In the genomic region with DNA sequence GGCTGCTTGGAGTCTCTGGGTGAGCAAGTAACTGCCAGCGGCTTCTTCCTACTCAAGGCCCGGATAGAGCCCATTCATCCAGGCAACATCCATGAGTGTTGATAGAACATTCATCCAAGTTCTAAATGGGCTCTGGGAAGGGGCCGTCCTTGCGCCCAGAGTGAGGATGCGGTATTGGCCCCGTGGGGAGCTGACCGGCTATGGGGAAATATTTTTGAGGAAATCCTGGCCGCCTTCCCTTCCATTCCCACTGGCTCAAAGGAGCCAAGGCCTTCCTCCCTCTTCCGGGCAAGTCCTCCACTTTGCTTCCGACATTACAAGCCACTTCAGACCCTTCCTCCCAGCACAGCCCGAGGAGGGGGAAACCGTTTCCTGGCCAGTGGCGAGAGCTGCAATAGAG, we compare ENCODE assay signal across 1 cellular context.
TF ChIP-seq lines count a peak whose summit lies in the region.

No MANE protein-coding gene starts in this region.

TF ChIP-seq in SK-N-SH, 30 proteins besides CTCF, POLR2A, EP300 and RAD21 (continued from another document):
- TF ChIP-seq, protein P1, sequence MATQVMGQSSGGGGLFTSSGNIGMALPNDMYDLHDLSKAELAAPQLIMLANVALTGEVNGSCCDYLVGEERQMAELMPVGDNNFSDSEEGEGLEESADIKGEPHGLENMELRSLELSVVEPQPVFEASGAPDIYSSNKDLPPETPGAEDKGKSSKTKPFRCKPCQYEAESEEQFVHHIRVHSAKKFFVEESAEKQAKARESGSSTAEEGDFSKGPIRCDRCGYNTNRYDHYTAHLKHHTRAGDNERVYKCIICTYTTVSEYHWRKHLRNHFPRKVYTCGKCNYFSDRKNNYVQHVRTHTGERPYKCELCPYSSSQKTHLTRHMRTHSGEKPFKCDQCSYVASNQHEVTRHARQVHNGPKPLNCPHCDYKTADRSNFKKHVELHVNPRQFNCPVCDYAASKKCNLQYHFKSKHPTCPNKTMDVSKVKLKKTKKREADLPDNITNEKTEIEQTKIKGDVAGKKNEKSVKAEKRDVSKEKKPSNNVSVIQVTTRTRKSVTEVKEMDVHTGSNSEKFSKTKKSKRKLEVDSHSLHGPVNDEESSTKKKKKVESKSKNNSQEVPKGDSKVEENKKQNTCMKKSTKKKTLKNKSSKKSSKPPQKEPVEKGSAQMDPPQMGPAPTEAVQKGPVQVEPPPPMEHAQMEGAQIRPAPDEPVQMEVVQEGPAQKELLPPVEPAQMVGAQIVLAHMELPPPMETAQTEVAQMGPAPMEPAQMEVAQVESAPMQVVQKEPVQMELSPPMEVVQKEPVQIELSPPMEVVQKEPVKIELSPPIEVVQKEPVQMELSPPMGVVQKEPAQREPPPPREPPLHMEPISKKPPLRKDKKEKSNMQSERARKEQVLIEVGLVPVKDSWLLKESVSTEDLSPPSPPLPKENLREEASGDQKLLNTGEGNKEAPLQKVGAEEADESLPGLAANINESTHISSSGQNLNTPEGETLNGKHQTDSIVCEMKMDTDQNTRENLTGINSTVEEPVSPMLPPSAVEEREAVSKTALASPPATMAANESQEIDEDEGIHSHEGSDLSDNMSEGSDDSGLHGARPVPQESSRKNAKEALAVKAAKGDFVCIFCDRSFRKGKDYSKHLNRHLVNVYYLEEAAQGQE (IDR thresholded peaks at IDR 0.05; ENCODE audit: low read depth, low read length): no peak
- TF ChIP-seq, protein P2, sequence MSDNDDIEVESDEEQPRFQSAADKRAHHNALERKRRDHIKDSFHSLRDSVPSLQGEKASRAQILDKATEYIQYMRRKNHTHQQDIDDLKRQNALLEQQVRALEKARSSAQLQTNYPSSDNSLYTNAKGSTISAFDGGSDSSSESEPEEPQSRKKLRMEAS (IDR thresholded peaks at IDR 0.05; ENCODE audit: low read depth): no peak
- no peak for TF ChIP-seq TEAD4 (IDR thresholded peaks at IDR 0.05; ENCODE audit: borderline replicate concordance, insufficient read depth)
- TF ChIP-seq TCF12 (IDR thresholded peaks at IDR 0.05): no peak
- TF ChIP-seq RXRA (IDR thresholded peaks at IDR 0.05; ENCODE audit: borderline replicate concordance, low read depth): no peak
- no peak for TF ChIP-seq SIN3A (IDR thresholded peaks at IDR 0.05; ENCODE audit: borderline replicate concordance, low read depth, low read length)
- TF ChIP-seq, protein P3, sequence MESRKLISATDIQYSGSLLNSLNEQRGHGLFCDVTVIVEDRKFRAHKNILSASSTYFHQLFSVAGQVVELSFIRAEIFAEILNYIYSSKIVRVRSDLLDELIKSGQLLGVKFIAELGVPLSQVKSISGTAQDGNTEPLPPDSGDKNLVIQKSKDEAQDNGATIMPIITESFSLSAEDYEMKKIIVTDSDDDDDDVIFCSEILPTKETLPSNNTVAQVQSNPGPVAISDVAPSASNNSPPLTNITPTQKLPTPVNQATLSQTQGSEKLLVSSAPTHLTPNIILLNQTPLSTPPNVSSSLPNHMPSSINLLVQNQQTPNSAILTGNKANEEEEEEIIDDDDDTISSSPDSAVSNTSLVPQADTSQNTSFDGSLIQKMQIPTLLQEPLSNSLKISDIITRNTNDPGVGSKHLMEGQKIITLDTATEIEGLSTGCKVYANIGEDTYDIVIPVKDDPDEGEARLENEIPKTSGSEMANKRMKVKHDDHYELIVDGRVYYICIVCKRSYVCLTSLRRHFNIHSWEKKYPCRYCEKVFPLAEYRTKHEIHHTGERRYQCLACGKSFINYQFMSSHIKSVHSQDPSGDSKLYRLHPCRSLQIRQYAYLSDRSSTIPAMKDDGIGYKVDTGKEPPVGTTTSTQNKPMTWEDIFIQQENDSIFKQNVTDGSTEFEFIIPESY (IDR thresholded peaks at IDR 0.05; ENCODE audit: borderline replicate concordance, low read depth): no peak
- TF ChIP-seq FOSL2 (IDR thresholded peaks at IDR 0.05; ENCODE audit: borderline replicate concordance, low read depth): no peak
- TF ChIP-seq MEF2A (IDR thresholded peaks at IDR 0.05; ENCODE audit: borderline replicate concordance, low read depth): no peak
- TF ChIP-seq, protein P4, sequence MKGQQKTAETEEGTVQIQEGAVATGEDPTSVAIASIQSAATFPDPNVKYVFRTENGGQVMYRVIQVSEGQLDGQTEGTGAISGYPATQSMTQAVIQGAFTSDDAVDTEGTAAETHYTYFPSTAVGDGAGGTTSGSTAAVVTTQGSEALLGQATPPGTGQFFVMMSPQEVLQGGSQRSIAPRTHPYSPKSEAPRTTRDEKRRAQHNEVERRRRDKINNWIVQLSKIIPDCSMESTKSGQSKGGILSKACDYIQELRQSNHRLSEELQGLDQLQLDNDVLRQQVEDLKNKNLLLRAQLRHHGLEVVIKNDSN (IDR thresholded peaks at IDR 0.05; ENCODE audit: borderline replicate concordance, low read depth): no peak
TF ChIP-seq in SK-N-SH: peak in this region for 0.
